14 cellular contexts compared by ENCODE assay signal in genomic region chr1:222665964-222666363, GRCh38.
"Had no signal": no experiment of that assay in that cellular context is flagged by ENCODE, and none has a peak within 500 bp of the region (broad histone marks: within the 10 kb centered on the region; RNA-seq: fewer than 3 reads in every experiment).

No MANE protein-coding gene starts in this region.

- H3K4me3 ChIP-seq: colonic mucosa, mucosa of descending colon, psoas muscle, tibial nerve, vagina had no signal

- H3K27ac ChIP-seq: colonic mucosa, epithelial cell of prostate, foreskin keratinocyte, psoas muscle, tibial nerve, vagina had no signal

- DNase-seq: activated effector memory CD4-positive, alpha-beta T cell treated with anti-CD3 and anti-CD28 coated beads, Interleukin-2, amount 50 U/mL, for 16 hours; activated naive CD8-positive, alpha-beta T cell treated with anti-CD3 and anti-CD28 coated beads, Interleukin-2, amount 50 U/mL, for 24 hours; activated T-cell treated with anti-CD3 and anti-CD28 coated beads, Interleukin-2, amount 50 U/mL, for 1 hour; colonic mucosa; effector CD4-positive, alpha-beta T cell; foreskin keratinocyte; immature natural killer cell; mammary epithelial cell; mucosa of descending colon; nephron progenitor cell; psoas muscle had no signal

- ATAC-seq: activated naive CD8-positive, alpha-beta T cell treated with anti-CD3 and anti-CD28 coated beads, Interleukin-2, amount 50 U/mL, for 24 hours; foreskin keratinocyte; mucosa of descending colon had no signal
